30 cellular contexts compared by ENCODE assay signal in genomic region chr13:71870036-71870435, GRCh38. TPM values are rescaled to one million over a fixed set of nuclear protein-coding genes. Genes with fewer than 3 reads are reported as not detected.
DNase-seq lines count a peak whose midpoint lies in the region; ATAC-seq and TF ChIP-seq lines count a peak whose summit lies in the region.
"Had no signal": no experiment of that assay in that cellular context is flagged by ENCODE, and none has a peak within 500 bp of the region (broad histone marks: within the 10 kb centered on the region; RNA-seq: fewer than 3 reads in every experiment).

No MANE protein-coding gene starts in this region.

- peak overlapping the region; percentile 27 for H3K4me2 ChIP-seq in hepatocyte
- no peak overlapping the region for H3K4me2 ChIP-seq in neural cell (ENCODE audit: low read length)

- TF ChIP-seq CTCF in hepatocyte (IDR thresholded peaks at IDR 0.05; ENCODE audit: poor library complexity) (no peak), neural cell (IDR thresholded peaks at IDR 0.05; ENCODE audit: poor library complexity, severe bottlenecking) (no peak), upper lobe of left lung (IDR thresholded peaks at IDR 0.05) (no peak)

- TF ChIP-seq POLR2A in upper lobe of left lung (IDR thresholded peaks at IDR 0.05): no peak

- H3K36me3 ChIP-seq in hepatocyte (replicated peaks; ENCODE audit: insufficient read depth, low read depth) (no peaks in the 10 kb centered on the region), neural cell (ENCODE audit: insufficient read depth, low read length) (no peaks in the 10 kb centered on the region), upper lobe of left lung (no peaks in the 10 kb centered on the region)
- H3K36me3 ChIP-seq: breast epithelium had no signal

- WGBS in hepatocyte (ENCODE audit: low lambda C conversion rate, missing lambda C conversion rate): 14% methylated on average over 6 of the region's 7 CpGs
- WGBS in upper lobe of left lung, 2 donors: 21 to 38% methylated on average over 7 of the region's 7 CpGs

- H2AFZ ChIP-seq in hepatocyte (no peak overlapping the region), neural cell (ENCODE audit: low read depth, low read length) (no peak overlapping the region)

- no peak overlapping the region for H3K9ac ChIP-seq in neural cell (ENCODE audit: low read length)

- TF ChIP-seq EP300 in neural cell (conservative IDR thresholded peaks at IDR 0.05; ENCODE audit: poor library complexity, severe bottlenecking): no peak
- no peak for TF ChIP-seq EP300 in upper lobe of left lung (IDR thresholded peaks at IDR 0.05)

- DNase-seq in NCI-H1092 treated with DMSO at 0.1 percent for 48 hours (lab: John Stamatoyannopoulos, UW): peak; percentile 51
- no peak for DNase-seq in NCI-H1092 (lab: John Stamatoyannopoulos, UW)
- DNase-seq in NCI-H526 treated with DMSO at 0.1 percent for 48 hours (lab: John Stamatoyannopoulos, UW): peak; percentile 32
- DNase-seq in hepatocyte (ENCODE audit: low spot score): no peak
- no peak for DNase-seq in upper lobe of left lung
- DNase-seq in kidney glomerular epithelial cell (lab: John Stamatoyannopoulos, UW): no peak
- DNase-seq: 8988T; activated CD4-positive, alpha-beta T cell treated with anti-CD3 and anti-CD28 coated beads, Interleukin-2, amount 10 ng/mL, durations not matched to agents 24 days and 14 days; activated naive CD4-positive, alpha-beta T cell treated with anti-CD3 and anti-CD28 coated beads for 36 hours; CD4-positive, alpha-beta memory T cell; DMS153; effector memory CD4-positive, alpha-beta T cell; foreskin keratinocyte; hippocampal formation; KG1; kidney; occipital lobe; OCI-M1; retina; small intestine; stimulated activated CD4-positive, alpha-beta T cell treated with anti-CD3 and anti-CD28 coated beads, Interleukin-1b, Interleukin-23, amount 100 ng/mL, for 48 hours had no signal

- no peak for TF ChIP-seq RAD21 in neural cell (conservative IDR thresholded peaks at IDR 0.05)

- peaks cover 8% of the 10 kb centered on the region for H3K4me1 ChIP-seq in hepatocyte (ENCODE audit: insufficient read depth)
- H3K4me1 ChIP-seq in upper lobe of left lung: peaks cover 0 to 19% (median 8%) of the 10 kb centered on the region in 4 donors
- H3K4me1 ChIP-seq: breast epithelium, foreskin keratinocyte had no signal

- H3K27me3 ChIP-seq in hepatocyte: peaks cover 33% of the 10 kb centered on the region
- H3K27me3 ChIP-seq in neural cell (ENCODE audit: insufficient read depth, low read depth, low read length): peaks cover 27% of the 10 kb centered on the region
- H3K27me3 ChIP-seq in upper lobe of left lung: no peaks in the 10 kb centered on the region

- H4K20me1 ChIP-seq in hepatocyte (ENCODE audit: insufficient read depth, poor library complexity, severe bottlenecking) (no peaks in the 10 kb centered on the region), neural cell (ENCODE audit: insufficient read depth) (no peaks in the 10 kb centered on the region)

- ATAC-seq in upper lobe of left lung (ENCODE audit: low FRiP score in 2 of 2) (no peak), HG02678 (IDR thresholded peaks at IDR 0.05; ENCODE audit: unreplicated experiment) (no peak)
- ATAC-seq: esophagus mucosa, foreskin keratinocyte, SK-N-SH treated with all-trans-retinoic acid at 6 μM for 48 hours had no signal

- H3K27ac ChIP-seq in hepatocyte (no peak overlapping the region), neural cell (ENCODE audit: low read length) (no peak overlapping the region), upper lobe of left lung (no peak overlapping the region)
- H3K27ac ChIP-seq: breast epithelium, foreskin keratinocyte, VCaP had no signal

- H3K4me3 ChIP-seq in hepatocyte: no peak overlapping the region
- peak overlapping the region; percentile 92 for H3K4me3 ChIP-seq in neural cell (ENCODE audit: low read length)
- H3K4me3 ChIP-seq in upper lobe of left lung: no peak overlapping the region
- H3K4me3 ChIP-seq: breast epithelium, lung had no signal

- no peaks in the 10 kb centered on the region for H3K79me2 ChIP-seq in hepatocyte
- peaks cover 23% of the 10 kb centered on the region for H3K79me2 ChIP-seq in neural cell (replicated peaks; ENCODE audit: insufficient read depth, low read length)

- H3K9me2 ChIP-seq in hepatocyte (replicated peaks; ENCODE audit: insufficient read depth): no peaks in the 10 kb centered on the region
- no peaks in the 10 kb centered on the region for H3K9me2 ChIP-seq in neural cell (ENCODE audit: insufficient read depth, low read length)

- no peaks in the 10 kb centered on the region for H3K9me3 ChIP-seq in hepatocyte (ENCODE audit: low read depth)
- no peaks in the 10 kb centered on the region for H3K9me3 ChIP-seq in neural cell (ENCODE audit: low read length)
- H3K9me3 ChIP-seq in upper lobe of left lung: no peaks in the 10 kb centered on the region
- H3K9me3 ChIP-seq: breast epithelium had no signal

- H3F3A ChIP-seq in neural cell (ENCODE audit: insufficient read depth, low read length, poor library complexity, severe bottlenecking): peaks cover 5% of the 10 kb centered on the region

TF ChIP-seq in neural cell, 6 proteins besides CTCF, POLR2A, EP300 and RAD21:
- peak; percentile 4 for TF ChIP-seq POLR2AphosphoS5 (IDR thresholded peaks at IDR 0.05)
- TF ChIP-seq REST (IDR thresholded peaks at IDR 0.05; ENCODE audit: borderline replicate concordance): no peak
TF ChIP-seq in neural cell: peak in this region for 1.

RNA-seq across cellular contexts. Expression of gene DACH1, which starts 3.0 kb away (rescaled TPM):
- total RNA-seq in hepatocyte (4.3 and 6.5 TPM in 2 replicates), upper lobe of left lung (10 to 100 TPM in 1 of 6 donors, 1 to 10 TPM in 5; 4.7 to 10.5 (median 6.7) TPM)
- polyA plus RNA-seq in hepatocyte (1.1 and 1.3 TPM in 2 replicates), neural cell (14.4 and 20.0 TPM in 2 replicates)
- 33.4 and 37.7 TPM in 2 replicates for polyA minus RNA-seq in neural cell
- total RNA-seq: activated CD4-positive, alpha-beta T cell treated with anti-CD3 and anti-CD28 coated beads, Interleukin-2, amount 10 ng/mL, durations not matched to agents 24 days and 14 days; activated naive CD4-positive, alpha-beta T cell treated with anti-CD3 and anti-CD28 coated beads for 36 hours; CD4-positive, alpha-beta memory T cell; foreskin keratinocyte; G401; T-helper 2 cell treated with Interferon-gamma antibody and Interleukin-4, amounts not matched to agents 100 ng/mL and 5 ng/mL, for 36 hours had no signal
- polyA plus RNA-seq: CD4-positive, alpha-beta memory T cell; foreskin keratinocyte had no signal

Comparison
In these comparisons a context has a peak if more than half of its experiments do, and no peak if none do; other contexts are left out.
1. DNase-seq: peak in NCI-H1092 treated with DMSO at 0.1 percent for 48 hours (single experiment) and NCI-H526 treated with DMSO at 0.1 percent for 48 hours (single experiment); none in NCI-H1092 (single experiment), hepatocyte (single experiment), upper lobe of left lung (0 of 2) and kidney glomerular epithelial cell (single experiment).